Comparison of ENCODE assay signal across 12 cellular contexts in the genomic region with DNA sequence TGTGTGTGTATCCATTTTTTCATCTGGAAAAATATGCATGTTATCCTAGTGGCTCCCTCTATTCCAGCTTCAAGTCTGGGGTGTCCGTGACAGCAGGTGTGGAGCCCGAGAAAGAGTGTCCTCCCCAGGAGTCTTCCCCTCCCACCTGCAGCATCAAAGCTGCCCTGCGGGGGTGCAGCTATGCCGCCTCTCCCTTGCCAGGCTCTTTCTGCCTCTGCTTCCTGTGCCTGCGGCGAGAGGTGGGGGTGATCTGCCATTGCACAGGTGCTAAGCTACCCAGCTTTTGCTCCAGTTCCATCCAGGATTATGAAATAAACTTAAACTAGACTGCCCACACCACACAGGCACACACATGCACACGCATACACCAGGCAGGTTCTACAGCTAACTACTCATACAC.
"Had no signal": no experiment of that assay in that cellular context is flagged by ENCODE, and none has a peak within 500 bp of the region (broad histone marks: within the 10 kb centered on the region; RNA-seq: fewer than 3 reads in every experiment).

No MANE protein-coding gene starts in this region.

- DNase-seq: activated CD4-positive, CD25-positive, alpha-beta regulatory T cell; activated naive CD4-positive, alpha-beta T cell treated with anti-CD3 and anti-CD28 coated beads for 36 hours; left ventricle myocardium inferior; mucosa of descending colon; naive thymus-derived CD8-positive, alpha-beta T cell had no signal

- H3K27me3 ChIP-seq: cardiac muscle cell, hepatocyte, tibial nerve, vagina had no signal

- H3K4me1 Mint-ChIP-seq: stimulated activated memory B cell treated with anti-CD40 and anti-IgM and Interleukin-4, amounts not matched to agents 10 μg/mL and 1 μg/mL and 100 μg/mL, for 72 hours had no signal

- H3K27ac ChIP-seq: cardiac muscle cell, hepatocyte, left ventricle myocardium inferior, tibial nerve, vagina had no signal

- H3K36me3 Mint-ChIP-seq: naive thymus-derived CD8-positive, alpha-beta T cell; stimulated activated memory B cell treated with anti-CD40 and anti-IgM and Interleukin-4, amounts not matched to agents 10 μg/mL and 1 μg/mL and 100 μg/mL, for 72 hours had no signal

- H3K27ac Mint-ChIP-seq: activated naive CD4-positive, alpha-beta T cell treated with anti-CD3 and anti-CD28 coated beads for 36 hours; activated T-helper 2 cell treated with anti-CD3 and anti-CD28 coated beads, Interferon-gamma antibody, Interleukin-2, Interleukin-4, amounts not matched to agents 10 μg/mL and 5 μg/mL and 100 μg/mL, durations not matched to agents 14 hours and 24 hours and 36 hours; naive thymus-derived CD8-positive, alpha-beta T cell; stimulated activated memory B cell treated with anti-CD40 and anti-IgM and Interleukin-4, amounts not matched to agents 10 μg/mL and 1 μg/mL and 100 μg/mL, for 72 hours had no signal

- H3K4me1 ChIP-seq: left ventricle myocardium inferior, tibial nerve, vagina had no signal

- H3K9me3 Mint-ChIP-seq: activated naive CD4-positive, alpha-beta T cell treated with anti-CD3 and anti-CD28 coated beads for 36 hours; activated T-helper 2 cell treated with anti-CD3 and anti-CD28 coated beads, Interferon-gamma antibody, Interleukin-2, Interleukin-4, amounts not matched to agents 10 μg/mL and 5 μg/mL and 100 μg/mL, durations not matched to agents 14 hours and 24 hours and 36 hours; naive thymus-derived CD8-positive, alpha-beta T cell; stimulated activated memory B cell treated with anti-CD40 and anti-IgM and Interleukin-4, amounts not matched to agents 10 μg/mL and 1 μg/mL and 100 μg/mL, for 72 hours had no signal

- H3K4me3 Mint-ChIP-seq: activated naive CD4-positive, alpha-beta T cell treated with anti-CD3 and anti-CD28 coated beads for 36 hours; naive thymus-derived CD8-positive, alpha-beta T cell; stimulated activated memory B cell treated with anti-CD40 and anti-IgM and Interleukin-4, amounts not matched to agents 10 μg/mL and 1 μg/mL and 100 μg/mL, for 72 hours had no signal

- ATAC-seq: esophagus mucosa; mucosa of descending colon; stimulated activated memory B cell treated with anti-CD40 and anti-IgM and Interleukin-4, amounts not matched to agents 10 μg/mL and 1 μg/mL and 100 μg/mL, for 72 hours had no signal
